Comparison of ENCODE assay signal across 1 cellular context in the genomic region with DNA sequence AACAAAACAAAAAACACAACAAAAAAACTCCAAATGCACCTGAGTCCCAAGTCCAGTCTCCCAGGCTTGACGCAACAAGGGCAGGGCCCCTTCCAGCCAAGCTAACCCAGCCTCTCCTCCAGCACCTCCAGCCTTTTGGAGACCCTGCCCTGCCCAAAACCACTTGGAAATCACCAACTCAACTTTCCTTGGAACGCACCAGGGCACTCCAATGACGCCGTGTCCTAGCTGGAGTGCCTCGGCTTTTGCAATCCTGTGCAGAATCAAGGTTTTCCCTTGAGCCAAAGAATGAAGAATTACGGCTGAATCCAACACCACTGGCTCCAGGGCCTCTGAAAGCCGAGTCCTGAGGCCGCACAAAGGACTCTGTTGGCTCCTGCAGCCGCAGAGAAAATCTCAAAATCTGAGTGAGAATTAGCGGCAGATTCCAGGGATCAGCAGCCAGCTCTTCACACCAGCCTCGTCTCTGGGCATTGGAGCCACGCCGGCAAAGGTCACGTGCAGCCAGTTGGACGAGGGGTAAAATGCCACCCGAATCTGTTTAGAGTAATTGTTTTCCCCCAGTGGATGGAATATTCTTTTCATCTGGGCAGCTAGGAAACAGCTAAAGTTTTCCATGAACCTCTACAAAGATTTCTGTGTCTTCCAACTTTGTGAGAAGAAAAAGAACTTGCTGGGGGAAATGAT.
TF ChIP-seq lines count a peak whose summit lies in the region.

No MANE protein-coding gene starts in this region.

TF ChIP-seq in HepG2, 621 proteins besides CTCF, POLR2A, EP300 and RAD21:
- TF ChIP-seq SALL2 (CRISPR knock-in tag; IDR thresholded peaks at IDR 0.05) (no peak), CBX2 (IDR thresholded peaks at IDR 0.05; ENCODE audit: low read depth, low read length) (peak; percentile 48; the same call in 1 of the 2 replicates), CBX2 (CRISPR knock-in tag; IDR thresholded peaks at IDR 0.05; ENCODE audit: low read depth) (no peak), ZNF501 (CRISPR knock-in tag; IDR thresholded peaks at IDR 0.05) (peak; percentile 45; the same call in 1 of the 2 replicates), ZFP36L1 (CRISPR knock-in tag; IDR thresholded peaks at IDR 0.05) (0 out of 2 replicates have a peak, but pooled peaks have one; percentile 48), BHLHE40 (IDR thresholded peaks at IDR 0.05; ENCODE audit: low read length) (0 out of 2 replicates have a peak, but pooled peaks have one; percentile 13), EEA1 (CRISPR knock-in tag; IDR thresholded peaks at IDR 0.05; ENCODE audit: borderline replicate concordance) (no peak), ZNF777 (CRISPR knock-in tag; IDR thresholded peaks at IDR 0.05) (peak; percentile 13; the same call in 1 of the 2 replicates), NFE2L2 (IDR thresholded peaks at IDR 0.05; ENCODE audit: low read length) (no peak), HNF4A (CRISPR knock-in tag; IDR thresholded peaks at IDR 0.05) (peak; percentile 46; the same call in 1 of the 2 replicates), SPEN (CRISPR knock-in tag; IDR thresholded peaks at IDR 0.05; ENCODE audit: low read depth) (0 out of 2 replicates have a peak, but pooled peaks have one; percentile 20), NRL (CRISPR knock-in tag; IDR thresholded peaks at IDR 0.05; ENCODE audit: borderline replicate concordance) (0 out of 2 replicates have a peak, but pooled peaks have one; percentile 48), ZNF598 (CRISPR knock-in tag; IDR thresholded peaks at IDR 0.05; ENCODE audit: borderline replicate concordance) (peak; percentile 19; the same call in 1 of the 2 replicates), ZNF121 (CRISPR knock-in tag; IDR thresholded peaks at IDR 0.05) (0 out of 2 replicates have a peak, but pooled peaks have one; percentile 23), FOXP1 (IDR thresholded peaks at IDR 0.05) (no peak), FOXP1 (CRISPR knock-in tag; IDR thresholded peaks at IDR 0.05) (0 out of 2 replicates have a peak, but pooled peaks have one; percentile 19), ZBTB20 (CRISPR knock-in tag; IDR thresholded peaks at IDR 0.05; ENCODE audit: borderline replicate concordance, low read depth) (no peak), ZNF224 (CRISPR knock-in tag; IDR thresholded peaks at IDR 0.05) (peak; percentile 61; the same call in 1 of the 2 replicates), GZF1 (CRISPR knock-in tag; IDR thresholded peaks at IDR 0.05) (peak; percentile 77; the same call in 1 of the 2 replicates), HNF4G (IDR thresholded peaks at IDR 0.05; ENCODE audit: borderline replicate concordance, low read depth, low read length) (peak; percentile 49; the same call in 1 of the 2 replicates), HNF4G (CRISPR knock-in tag; IDR thresholded peaks at IDR 0.05; ENCODE audit: borderline replicate concordance, low read depth) (no peak), ZNF33B (CRISPR knock-in tag; IDR thresholded peaks at IDR 0.05) (0 out of 2 replicates have a peak, but pooled peaks have one; percentile 60), TRIM24 (CRISPR knock-in tag; IDR thresholded peaks at IDR 0.05) (no peak), CEBPG (CRISPR knock-in tag; IDR thresholded peaks at IDR 0.05) (peak; percentile 48), ZFX (CRISPR knock-in tag; IDR thresholded peaks at IDR 0.05; ENCODE audit: low read depth) (peak; percentile 39; the same call in 1 of the 2 replicates), SAP130 (CRISPR knock-in tag; IDR thresholded peaks at IDR 0.05; ENCODE audit: low read depth) (peak; percentile 11; the same call in 1 of the 2 replicates), ZSCAN30 (CRISPR knock-in tag; IDR thresholded peaks at IDR 0.05) (no peak), KDM5B (CRISPR knock-in tag; IDR thresholded peaks at IDR 0.05; ENCODE audit: borderline replicate concordance) (peak; percentile 22; the same call in 1 of the 2 replicates)
- TF ChIP-seq, protein P1, sequence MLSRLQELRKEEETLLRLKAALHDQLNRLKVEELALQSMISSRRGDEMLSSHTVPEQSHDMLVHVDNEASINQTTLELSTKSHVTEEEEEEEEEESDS (CRISPR knock-in tag; IDR thresholded peaks at IDR 0.05; ENCODE audit: borderline replicate concordance) = no peak
- TF ChIP-seq, protein P2, sequence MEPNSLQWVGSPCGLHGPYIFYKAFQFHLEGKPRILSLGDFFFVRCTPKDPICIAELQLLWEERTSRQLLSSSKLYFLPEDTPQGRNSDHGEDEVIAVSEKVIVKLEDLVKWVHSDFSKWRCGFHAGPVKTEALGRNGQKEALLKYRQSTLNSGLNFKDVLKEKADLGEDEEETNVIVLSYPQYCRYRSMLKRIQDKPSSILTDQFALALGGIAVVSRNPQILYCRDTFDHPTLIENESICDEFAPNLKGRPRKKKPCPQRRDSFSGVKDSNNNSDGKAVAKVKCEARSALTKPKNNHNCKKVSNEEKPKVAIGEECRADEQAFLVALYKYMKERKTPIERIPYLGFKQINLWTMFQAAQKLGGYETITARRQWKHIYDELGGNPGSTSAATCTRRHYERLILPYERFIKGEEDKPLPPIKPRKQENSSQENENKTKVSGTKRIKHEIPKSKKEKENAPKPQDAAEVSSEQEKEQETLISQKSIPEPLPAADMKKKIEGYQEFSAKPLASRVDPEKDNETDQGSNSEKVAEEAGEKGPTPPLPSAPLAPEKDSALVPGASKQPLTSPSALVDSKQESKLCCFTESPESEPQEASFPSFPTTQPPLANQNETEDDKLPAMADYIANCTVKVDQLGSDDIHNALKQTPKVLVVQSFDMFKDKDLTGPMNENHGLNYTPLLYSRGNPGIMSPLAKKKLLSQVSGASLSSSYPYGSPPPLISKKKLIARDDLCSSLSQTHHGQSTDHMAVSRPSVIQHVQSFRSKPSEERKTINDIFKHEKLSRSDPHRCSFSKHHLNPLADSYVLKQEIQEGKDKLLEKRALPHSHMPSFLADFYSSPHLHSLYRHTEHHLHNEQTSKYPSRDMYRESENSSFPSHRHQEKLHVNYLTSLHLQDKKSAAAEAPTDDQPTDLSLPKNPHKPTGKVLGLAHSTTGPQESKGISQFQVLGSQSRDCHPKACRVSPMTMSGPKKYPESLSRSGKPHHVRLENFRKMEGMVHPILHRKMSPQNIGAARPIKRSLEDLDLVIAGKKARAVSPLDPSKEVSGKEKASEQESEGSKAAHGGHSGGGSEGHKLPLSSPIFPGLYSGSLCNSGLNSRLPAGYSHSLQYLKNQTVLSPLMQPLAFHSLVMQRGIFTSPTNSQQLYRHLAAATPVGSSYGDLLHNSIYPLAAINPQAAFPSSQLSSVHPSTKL (CRISPR knock-in tag; IDR thresholded peaks at IDR 0.05) = 0 out of 2 replicates have a peak, but pooled peaks have one; percentile 8
- TF ChIP-seq, protein P3, sequence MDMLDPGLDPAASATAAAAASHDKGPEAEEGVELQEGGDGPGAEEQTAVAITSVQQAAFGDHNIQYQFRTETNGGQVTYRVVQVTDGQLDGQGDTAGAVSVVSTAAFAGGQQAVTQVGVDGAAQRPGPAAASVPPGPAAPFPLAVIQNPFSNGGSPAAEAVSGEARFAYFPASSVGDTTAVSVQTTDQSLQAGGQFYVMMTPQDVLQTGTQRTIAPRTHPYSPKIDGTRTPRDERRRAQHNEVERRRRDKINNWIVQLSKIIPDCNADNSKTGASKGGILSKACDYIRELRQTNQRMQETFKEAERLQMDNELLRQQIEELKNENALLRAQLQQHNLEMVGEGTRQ (IDR thresholded peaks at IDR 0.05; ENCODE audit: low read depth, low read length) = no peak
- TF ChIP-seq, protein P3 (CRISPR knock-in tag; IDR thresholded peaks at IDR 0.05; ENCODE audit: borderline replicate concordance) = peak; percentile 55; the same call in 1 of the 2 replicates
- TF ChIP-seq, protein P4, sequence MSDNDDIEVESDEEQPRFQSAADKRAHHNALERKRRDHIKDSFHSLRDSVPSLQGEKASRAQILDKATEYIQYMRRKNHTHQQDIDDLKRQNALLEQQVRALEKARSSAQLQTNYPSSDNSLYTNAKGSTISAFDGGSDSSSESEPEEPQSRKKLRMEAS (IDR thresholded peaks at IDR 0.05) = peak; percentile 38; the same call in 1 of the 2 replicates
- TF ChIP-seq, protein P5, sequence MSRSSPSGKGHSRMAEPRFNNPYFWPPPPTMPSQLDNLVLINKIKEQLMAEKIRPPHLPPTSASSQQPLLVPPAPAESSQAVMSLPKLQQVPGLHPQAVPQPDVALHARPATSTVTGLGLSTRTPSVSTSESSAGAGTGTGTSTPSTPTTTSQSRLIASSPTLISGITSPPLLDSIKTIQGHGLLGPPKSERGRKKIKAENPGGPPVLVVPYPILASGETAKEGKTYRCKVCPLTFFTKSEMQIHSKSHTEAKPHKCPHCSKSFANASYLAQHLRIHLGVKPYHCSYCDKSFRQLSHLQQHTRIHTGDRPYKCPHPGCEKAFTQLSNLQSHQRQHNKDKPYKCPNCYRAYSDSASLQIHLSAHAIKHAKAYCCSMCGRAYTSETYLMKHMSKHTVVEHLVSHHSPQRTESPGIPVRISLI (CRISPR knock-in tag; IDR thresholded peaks at IDR 0.05; ENCODE audit: borderline replicate concordance) = peak; percentile 31; the same call in 1 of the 2 replicates
- TF ChIP-seq, protein P6, sequence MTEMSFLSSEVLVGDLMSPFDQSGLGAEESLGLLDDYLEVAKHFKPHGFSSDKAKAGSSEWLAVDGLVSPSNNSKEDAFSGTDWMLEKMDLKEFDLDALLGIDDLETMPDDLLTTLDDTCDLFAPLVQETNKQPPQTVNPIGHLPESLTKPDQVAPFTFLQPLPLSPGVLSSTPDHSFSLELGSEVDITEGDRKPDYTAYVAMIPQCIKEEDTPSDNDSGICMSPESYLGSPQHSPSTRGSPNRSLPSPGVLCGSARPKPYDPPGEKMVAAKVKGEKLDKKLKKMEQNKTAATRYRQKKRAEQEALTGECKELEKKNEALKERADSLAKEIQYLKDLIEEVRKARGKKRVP (CRISPR knock-in tag; IDR thresholded peaks at IDR 0.05) = 0 out of 4 replicates have a peak, but pooled peaks of 1 of the 2 experiments have one; percentile 39
- TF ChIP-seq, protein P7, sequence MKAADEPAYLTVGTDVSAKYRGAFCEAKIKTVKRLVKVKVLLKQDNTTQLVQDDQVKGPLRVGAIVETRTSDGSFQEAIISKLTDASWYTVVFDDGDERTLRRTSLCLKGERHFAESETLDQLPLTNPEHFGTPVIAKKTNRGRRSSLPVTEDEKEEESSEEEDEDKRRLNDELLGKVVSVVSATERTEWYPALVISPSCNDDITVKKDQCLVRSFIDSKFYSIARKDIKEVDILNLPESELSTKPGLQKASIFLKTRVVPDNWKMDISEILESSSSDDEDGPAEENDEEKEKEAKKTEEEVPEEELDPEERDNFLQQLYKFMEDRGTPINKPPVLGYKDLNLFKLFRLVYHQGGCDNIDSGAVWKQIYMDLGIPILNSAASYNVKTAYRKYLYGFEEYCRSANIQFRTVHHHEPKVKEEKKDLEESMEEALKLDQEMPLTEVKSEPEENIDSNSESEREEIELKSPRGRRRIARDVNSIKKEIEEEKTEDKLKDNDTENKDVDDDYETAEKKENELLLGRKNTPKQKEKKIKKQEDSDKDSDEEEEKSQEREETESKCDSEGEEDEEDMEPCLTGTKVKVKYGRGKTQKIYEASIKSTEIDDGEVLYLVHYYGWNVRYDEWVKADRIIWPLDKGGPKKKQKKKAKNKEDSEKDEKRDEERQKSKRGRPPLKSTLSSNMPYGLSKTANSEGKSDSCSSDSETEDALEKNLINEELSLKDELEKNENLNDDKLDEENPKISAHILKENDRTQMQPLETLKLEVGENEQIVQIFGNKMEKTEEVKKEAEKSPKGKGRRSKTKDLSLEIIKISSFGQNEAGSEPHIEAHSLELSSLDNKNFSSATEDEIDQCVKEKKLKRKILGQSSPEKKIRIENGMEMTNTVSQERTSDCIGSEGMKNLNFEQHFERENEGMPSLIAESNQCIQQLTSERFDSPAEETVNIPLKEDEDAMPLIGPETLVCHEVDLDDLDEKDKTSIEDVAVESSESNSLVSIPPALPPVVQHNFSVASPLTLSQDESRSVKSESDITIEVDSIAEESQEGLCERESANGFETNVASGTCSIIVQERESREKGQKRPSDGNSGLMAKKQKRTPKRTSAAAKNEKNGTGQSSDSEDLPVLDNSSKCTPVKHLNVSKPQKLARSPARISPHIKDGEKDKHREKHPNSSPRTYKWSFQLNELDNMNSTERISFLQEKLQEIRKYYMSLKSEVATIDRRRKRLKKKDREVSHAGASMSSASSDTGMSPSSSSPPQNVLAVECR (CRISPR knock-in tag; IDR thresholded peaks at IDR 0.05; ENCODE audit: borderline replicate concordance) = peak; percentile 9; the same call in 1 of the 2 replicates
- TF ChIP-seq, protein P8, sequence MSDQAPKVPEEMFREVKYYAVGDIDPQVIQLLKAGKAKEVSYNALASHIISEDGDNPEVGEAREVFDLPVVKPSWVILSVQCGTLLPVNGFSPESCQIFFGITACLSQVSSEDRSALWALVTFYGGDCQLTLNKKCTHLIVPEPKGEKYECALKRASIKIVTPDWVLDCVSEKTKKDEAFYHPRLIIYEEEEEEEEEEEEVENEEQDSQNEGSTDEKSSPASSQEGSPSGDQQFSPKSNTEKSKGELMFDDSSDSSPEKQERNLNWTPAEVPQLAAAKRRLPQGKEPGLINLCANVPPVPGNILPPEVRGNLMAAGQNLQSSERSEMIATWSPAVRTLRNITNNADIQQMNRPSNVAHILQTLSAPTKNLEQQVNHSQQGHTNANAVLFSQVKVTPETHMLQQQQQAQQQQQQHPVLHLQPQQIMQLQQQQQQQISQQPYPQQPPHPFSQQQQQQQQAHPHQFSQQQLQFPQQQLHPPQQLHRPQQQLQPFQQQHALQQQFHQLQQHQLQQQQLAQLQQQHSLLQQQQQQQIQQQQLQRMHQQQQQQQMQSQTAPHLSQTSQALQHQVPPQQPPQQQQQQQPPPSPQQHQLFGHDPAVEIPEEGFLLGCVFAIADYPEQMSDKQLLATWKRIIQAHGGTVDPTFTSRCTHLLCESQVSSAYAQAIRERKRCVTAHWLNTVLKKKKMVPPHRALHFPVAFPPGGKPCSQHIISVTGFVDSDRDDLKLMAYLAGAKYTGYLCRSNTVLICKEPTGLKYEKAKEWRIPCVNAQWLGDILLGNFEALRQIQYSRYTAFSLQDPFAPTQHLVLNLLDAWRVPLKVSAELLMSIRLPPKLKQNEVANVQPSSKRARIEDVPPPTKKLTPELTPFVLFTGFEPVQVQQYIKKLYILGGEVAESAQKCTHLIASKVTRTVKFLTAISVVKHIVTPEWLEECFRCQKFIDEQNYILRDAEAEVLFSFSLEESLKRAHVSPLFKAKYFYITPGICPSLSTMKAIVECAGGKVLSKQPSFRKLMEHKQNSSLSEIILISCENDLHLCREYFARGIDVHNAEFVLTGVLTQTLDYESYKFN (CRISPR knock-in tag; conservative IDR thresholded peaks at IDR 0.05) = peak; percentile 24; the same call in 1 of the 2 replicates
TF ChIP-seq in HepG2: peak in this region for 26.
